24 cellular contexts compared by ENCODE assay signal in genomic region chr3:30567139-30567753, GRCh38. TPM values are rescaled to one million over a fixed set of nuclear protein-coding genes. Genes with fewer than 3 reads are reported as not detected.
DNase-seq lines count a peak whose midpoint lies in the region; ATAC-seq and TF ChIP-seq lines count a peak whose summit lies in the region.
"Had no signal": no experiment of that assay in that cellular context is flagged by ENCODE, and none has a peak within 500 bp of the region (broad histone marks: within the 10 kb centered on the region; RNA-seq: fewer than 3 reads in every experiment).

No MANE protein-coding gene starts in this region.

- H3K4me3 ChIP-seq in BE2C (ENCODE audit: low read depth, low read length) (no peak overlapping the region), OCI-LY1 (ENCODE audit: low read depth, low read length, poor library complexity, severe bottlenecking) (no peak overlapping the region), endodermal cell (ENCODE audit: low read length) (no peak overlapping the region), right lobe of liver (no peak overlapping the region)
- H3K4me3 ChIP-seq: body of pancreas had no signal

- peak; percentile 67 to 84 (median 72) for ATAC-seq in right lobe of liver
- no peak for ATAC-seq in stimulated activated memory B cell treated with anti-CD40 and anti-IgM and Interleukin-4, amounts not matched to agents 10 μg/mL and 1 μg/mL and 100 μg/mL, for 72 hours
- no peak for ATAC-seq in HG02973 (IDR thresholded peaks at IDR 0.05; ENCODE audit: unreplicated experiment)
- ATAC-seq: body of pancreas had no signal

- no peaks in the 10 kb centered on the region for H3K27me3 Mint-ChIP-seq in endodermal cell (ENCODE audit: insufficient read depth)
- no peaks in the 10 kb centered on the region for H3K27me3 Mint-ChIP-seq in stimulated activated memory B cell treated with anti-CD40 and anti-IgM and Interleukin-4, amounts not matched to agents 10 μg/mL and 1 μg/mL and 100 μg/mL, for 72 hours
- H3K27me3 Mint-ChIP-seq in activated CD4-positive, alpha-beta T cell treated with anti-CD3 and anti-CD28 coated beads, Interleukin-2, amount 10 ng/mL, durations not matched to agents 24 days and 14 days: no peaks in the 10 kb centered on the region
- H3K27me3 Mint-ChIP-seq: B cell; memory B cell; stimulated activated naive CD8-positive, alpha-beta T cell treated with anti-CD3 and anti-CD28 coated beads, Interleukin-15, Interleukin-2, amounts not matched to agents 100 ng/mL and 50 ng/mL, for 24 hours had no signal

- H3F3A ChIP-seq in OCI-LY1 (ENCODE audit: insufficient read depth, low read length): no peaks in the 10 kb centered on the region

- H3K9me3 Mint-ChIP-seq in endodermal cell: peaks cover 2% of the 10 kb centered on the region
- peaks cover 2% of the 10 kb centered on the region for H3K9me3 Mint-ChIP-seq in stimulated activated memory B cell treated with anti-CD40 and anti-IgM and Interleukin-4, amounts not matched to agents 10 μg/mL and 1 μg/mL and 100 μg/mL, for 72 hours
- H3K9me3 Mint-ChIP-seq in activated CD4-positive, alpha-beta T cell treated with anti-CD3 and anti-CD28 coated beads, Interleukin-2, amount 10 ng/mL, durations not matched to agents 24 days and 14 days: peaks cover 9% of the 10 kb centered on the region
- H3K9me3 Mint-ChIP-seq: memory B cell; stimulated activated naive CD8-positive, alpha-beta T cell treated with anti-CD3 and anti-CD28 coated beads, Interleukin-15, Interleukin-2, amounts not matched to agents 100 ng/mL and 50 ng/mL, for 24 hours had no signal

- no peaks in the 10 kb centered on the region for H3K9me2 ChIP-seq in OCI-LY1 (ENCODE audit: low read depth, low read length)

- H3K36me3 ChIP-seq in BE2C: no peaks in the 10 kb centered on the region
- H3K36me3 ChIP-seq in OCI-LY1 (ENCODE audit: insufficient read depth, low read length): no peaks in the 10 kb centered on the region
- H3K36me3 ChIP-seq in endodermal cell (ENCODE audit: control insufficient read depth, insufficient read depth, low read length): no peaks in the 10 kb centered on the region
- no peaks in the 10 kb centered on the region for H3K36me3 ChIP-seq in right lobe of liver

- TF ChIP-seq POLR2A in right lobe of liver (IDR thresholded peaks at IDR 0.05): no peak

- H3K9ac ChIP-seq in OCI-LY1 (ENCODE audit: low read length) (no peak overlapping the region), endodermal cell (ENCODE audit: extremely low read depth, low read length, poor library complexity, severe bottlenecking) (no peak overlapping the region)

- TF ChIP-seq CTCF in BE2C (IDR thresholded peaks at IDR 0.05; ENCODE audit: low read depth, low read length) (0 out of 2 replicates have a peak, but pooled peaks have one; percentile 15), OCI-LY1 (IDR thresholded peaks at IDR 0.05; ENCODE audit: low read length) (peak; percentile 38), endodermal cell (conservative IDR thresholded peaks at IDR 0.05) (peak; percentile 69), right lobe of liver (IDR thresholded peaks at IDR 0.05) (peak; percentile 12 to 40 (median 28))

- H3K9me3 ChIP-seq in BE2C: no peaks in the 10 kb centered on the region
- H3K9me3 ChIP-seq in OCI-LY1 (ENCODE audit: low read length): no peaks in the 10 kb centered on the region
- H3K9me3 ChIP-seq in endodermal cell (ENCODE audit: control insufficient read depth, low read length): no peaks in the 10 kb centered on the region
- no peaks in the 10 kb centered on the region for H3K9me3 ChIP-seq in right lobe of liver
- H3K9me3 ChIP-seq: body of pancreas had no signal

- no peaks in the 10 kb centered on the region for H4K20me1 ChIP-seq in OCI-LY1 (ENCODE audit: insufficient read depth, low read length)

- H3K79me2 ChIP-seq in OCI-LY1 (ENCODE audit: insufficient read depth, low read length): no peaks in the 10 kb centered on the region

- no peak for DNase-seq in BE2C
- peak; percentile 78 for DNase-seq in endodermal cell
- peak in 1 of 3 donors; percentile 19 for DNase-seq in right lobe of liver
- no peak for DNase-seq in NCI-H446 (lab: John Stamatoyannopoulos, UW)
- no peak for DNase-seq in activated CD4-positive, alpha-beta T cell treated with anti-CD3 and anti-CD28 coated beads, Interleukin-2, amount 10 ng/mL, durations not matched to agents 24 days and 14 days
- DNase-seq: activated CD4-positive, alpha-beta T cell treated with anti-CD3 and anti-CD28 coated beads for 4 hours; activated gamma-delta T cell treated with Interleukin-2 at 50 U/mL for 16 hours; activated T-cell treated with anti-CD3 and anti-CD28 coated beads, Interleukin-2, amount 50 U/mL, for 1 hour; DMS53; H7; KG1; NCI-H1417 treated with DMSO at 0.1 percent for 48 hours; NCI-H2081 treated with DMSO at 0.1 percent for 48 hours; NCI-H345; NCI-H774; stimulated activated CD4-positive, alpha-beta T cell treated with anti-CD3 and anti-CD28 coated beads, Interleukin-15, amount 100 ng/mL, for 24 hours had no signal

- intact Hi-C loops in right lobe of liver (cut with DNase I): no loop called here
- intact Hi-C loops in activated CD4-positive, alpha-beta T cell treated with anti-CD3 and anti-CD28 coated beads, Interleukin-2, amount 10 ng/mL, durations not matched to agents 24 days and 14 days (cut with micrococcal nuclease): no loop called here

- H2AFZ ChIP-seq in OCI-LY1 (ENCODE audit: low read length): no peak overlapping the region

- WGBS in endodermal cell (ENCODE audit: insufficient coverage in 1 of 2, insufficient read length in 1 of 2), 2 experiments: 86 to 94% methylated on average over 5 to 8 of the region's 8 CpGs
- 81% methylated on average over 5 of the region's 8 CpGs for WGBS in right lobe of liver (ENCODE audit: insufficient coverage, low coverage, low lambda C conversion rate, missing lambda C conversion rate)

- H3K4me3 Mint-ChIP-seq in endodermal cell: no peak overlapping the region
- H3K4me3 Mint-ChIP-seq in stimulated activated memory B cell treated with anti-CD40 and anti-IgM and Interleukin-4, amounts not matched to agents 10 μg/mL and 1 μg/mL and 100 μg/mL, for 72 hours: no peak overlapping the region
- no peak overlapping the region for H3K4me3 Mint-ChIP-seq in activated CD4-positive, alpha-beta T cell treated with anti-CD3 and anti-CD28 coated beads, Interleukin-2, amount 10 ng/mL, durations not matched to agents 24 days and 14 days
- H3K4me3 Mint-ChIP-seq: B cell; memory B cell; neural crest cell; stimulated activated naive CD8-positive, alpha-beta T cell treated with anti-CD3 and anti-CD28 coated beads, Interleukin-15, Interleukin-2, amounts not matched to agents 100 ng/mL and 50 ng/mL, for 24 hours had no signal

- H3K4me1 ChIP-seq in BE2C: no peaks in the 10 kb centered on the region
- H3K4me1 ChIP-seq in OCI-LY1 (ENCODE audit: insufficient read depth, low read length, severe bottlenecking): no peaks in the 10 kb centered on the region
- H3K4me1 ChIP-seq in endodermal cell (ENCODE audit: control insufficient read depth, insufficient read depth, low read length): peaks cover 5% of the 10 kb centered on the region
- H3K4me1 ChIP-seq in right lobe of liver: no peaks in the 10 kb centered on the region
- H3K4me1 ChIP-seq: body of pancreas had no signal

- no peak overlapping the region for H3K27ac Mint-ChIP-seq in endodermal cell
- H3K27ac Mint-ChIP-seq in stimulated activated memory B cell treated with anti-CD40 and anti-IgM and Interleukin-4, amounts not matched to agents 10 μg/mL and 1 μg/mL and 100 μg/mL, for 72 hours: no peak overlapping the region
- no peak overlapping the region for H3K27ac Mint-ChIP-seq in activated CD4-positive, alpha-beta T cell treated with anti-CD3 and anti-CD28 coated beads, Interleukin-2, amount 10 ng/mL, durations not matched to agents 24 days and 14 days
- H3K27ac Mint-ChIP-seq: B cell; memory B cell; stimulated activated naive CD8-positive, alpha-beta T cell treated with anti-CD3 and anti-CD28 coated beads, Interleukin-15, Interleukin-2, amounts not matched to agents 100 ng/mL and 50 ng/mL, for 24 hours had no signal

- H3K27me3 ChIP-seq in BE2C (no peaks in the 10 kb centered on the region), OCI-LY1 (ENCODE audit: insufficient read depth, low read length) (no peaks in the 10 kb centered on the region), endodermal cell (ENCODE audit: control insufficient read depth, insufficient read depth, low read length, poor library complexity, severe bottlenecking) (no peaks in the 10 kb centered on the region), right lobe of liver (no peaks in the 10 kb centered on the region)
- H3K27me3 ChIP-seq: body of pancreas had no signal

- H3K4me1 Mint-ChIP-seq in endodermal cell: peaks cover 25% of the 10 kb centered on the region
- no peaks in the 10 kb centered on the region for H3K4me1 Mint-ChIP-seq in stimulated activated memory B cell treated with anti-CD40 and anti-IgM and Interleukin-4, amounts not matched to agents 10 μg/mL and 1 μg/mL and 100 μg/mL, for 72 hours
- H3K4me1 Mint-ChIP-seq in activated CD4-positive, alpha-beta T cell treated with anti-CD3 and anti-CD28 coated beads, Interleukin-2, amount 10 ng/mL, durations not matched to agents 24 days and 14 days: no peaks in the 10 kb centered on the region
- H3K4me1 Mint-ChIP-seq: B cell, memory B cell, neural crest cell had no signal

- H3K27ac ChIP-seq in OCI-LY1 (ENCODE audit: low read depth, low read length, poor library complexity, severe bottlenecking) (no peak overlapping the region), endodermal cell (ENCODE audit: low read depth, low read length) (no peak overlapping the region), right lobe of liver (no peak overlapping the region)
- H3K27ac ChIP-seq: body of pancreas had no signal

- no peak overlapping the region for H3K4me2 ChIP-seq in OCI-LY1 (ENCODE audit: low read length)

- no peaks in the 10 kb centered on the region for H3K36me3 Mint-ChIP-seq in endodermal cell (ENCODE audit: low read depth)
- H3K36me3 Mint-ChIP-seq in stimulated activated memory B cell treated with anti-CD40 and anti-IgM and Interleukin-4, amounts not matched to agents 10 μg/mL and 1 μg/mL and 100 μg/mL, for 72 hours: no peaks in the 10 kb centered on the region
- H3K36me3 Mint-ChIP-seq in activated CD4-positive, alpha-beta T cell treated with anti-CD3 and anti-CD28 coated beads, Interleukin-2, amount 10 ng/mL, durations not matched to agents 24 days and 14 days (ENCODE audit: low read depth): no peaks in the 10 kb centered on the region
- H3K36me3 Mint-ChIP-seq: memory B cell had no signal

RNA-seq across cellular contexts. Expression of gene TGFBR2, which starts 39.2 kb away (rescaled TPM):
- 2.3 TPM for polyA plus RNA-seq in BE2C (2012; ENCODE audit: insufficient read depth, insufficient read length, low read depth)
- 1 to 10 TPM; 6.0 to 9.6 TPM for total RNA-seq in endodermal cell
- polyA plus RNA-seq in endodermal cell (2013, experiment 1 of 2): 3.9 TPM
- 3.6 TPM for polyA plus RNA-seq in endodermal cell (2013, experiment 2 of 2)
- 10 to 100 TPM; 24.9 to 52.6 (median 45.5) TPM for total RNA-seq in right lobe of liver
- total RNA-seq in activated CD4-positive, alpha-beta T cell treated with anti-CD3 and anti-CD28 coated beads, Interleukin-2, amount 10 ng/mL, durations not matched to agents 24 days and 14 days: 45.3 and 47.6 TPM in 2 replicates

Comparison
In these comparisons a context has a peak if more than half of its experiments do, and no peak if none do; other contexts are left out.
1. CTCF ChIP-seq: peak in every context shown above with its lines; median percentile 69 in endodermal cell; 38 in OCI-LY1; 28 in right lobe of liver; 15 in BE2C.
2. ATAC-seq: peak in right lobe of liver (4 of 4); none in stimulated activated memory B cell treated with anti-CD40 and anti-IgM and Interleukin-4, amounts not matched to agents 10 μg/mL and 1 μg/mL and 100 μg/mL, for 72 hours (single experiment) and HG02973 (single experiment).